ENCODE assay signal across 8 cellular contexts in genomic region chr6:143451531-143451930, GRCh38. TPM values are rescaled to one million over a fixed set of nuclear protein-coding genes. Genes with fewer than 3 reads are reported as not detected.
DNase-seq lines count a peak whose midpoint lies in the region; ATAC-seq and TF ChIP-seq lines count a peak whose summit lies in the region.

No MANE protein-coding gene starts in this region.

- H3K27ac ChIP-seq in SJSA1 (no peak overlapping the region), skeletal muscle tissue (ENCODE audit: low read depth, low read length) (peak overlapping the region; percentile 83)

- H3K36me3 ChIP-seq in HAP-1 (replicated peaks) (peaks cover 3% of the 10 kb centered on the region), SJSA1 (no peaks in the 10 kb centered on the region), skeletal muscle tissue (ENCODE audit: control insufficient read depth in 3 of 3, insufficient read depth in 3 of 3, low read length in 3 of 3) (peaks cover 0 to 3% (median 0%) of the 10 kb centered on the region in 3 donors)

- DNase-seq in HAP-1 (ENCODE audit: low spot score in 2 of 2) (no peak), SJSA1 (ENCODE audit: low read depth in 1 of 2, low spot score in 2 of 2) (no peak), fibroblast of mammary gland (ENCODE audit: low read depth) (peak; percentile 30), retina (no peak), medulla oblongata (ENCODE audit: extremely low spot score) (no peak)

- ATAC-seq in GM18870 (IDR thresholded peaks at IDR 0.05; ENCODE audit: unreplicated experiment), result no peak
- no peak for ATAC-seq in GM21367 (IDR thresholded peaks at IDR 0.05; ENCODE audit: unreplicated experiment)

- in situ Hi-C loops in HAP-1 (cut with MboI; ENCODE audit: low sequenced_read_pairs), result no loop called here

- H3K4me1 ChIP-seq in HAP-1, result peaks cover 2% of the 10 kb centered on the region
- H3K4me1 ChIP-seq in SJSA1 (replicated peaks), result peaks cover 5% of the 10 kb centered on the region; the same call in 1 of the 2 replicates
- peaks cover 18 to 25% (median 22%) of the 10 kb centered on the region in 3 donors for H3K4me1 ChIP-seq in skeletal muscle tissue (ENCODE audit: control insufficient read depth in 3 of 3, insufficient read depth in 3 of 3, low read length in 3 of 3)

- peak overlapping the region; percentile 89 to 97 (median 90) for H3K9ac ChIP-seq in skeletal muscle tissue (ENCODE audit: low read depth in 1 of 3, low read length in 3 of 3)

- H3K4me3 ChIP-seq in HAP-1 (peak overlapping the region; percentile 75), SJSA1 (peak overlapping the region; percentile 60), fibroblast of mammary gland (ENCODE audit: control insufficient read depth, low read depth, low read length) (peak overlapping the region; percentile 91), skeletal muscle tissue (ENCODE audit: low read length in 3 of 3) (peak overlapping the region; percentile 97 to 100 (median 99))

- H3K27me3 ChIP-seq in HAP-1 (ENCODE audit: low read depth) (no peaks in the 10 kb centered on the region), SJSA1 (replicated peaks) (no peaks in the 10 kb centered on the region), skeletal muscle tissue (ENCODE audit: control insufficient read depth in 3 of 3, insufficient read depth in 3 of 3, low read length in 3 of 3) (no peaks in the 10 kb centered on the region)

- TF ChIP-seq CTCF in fibroblast of mammary gland (conservative IDR thresholded peaks at IDR 0.05; ENCODE audit: control insufficient read depth, insufficient read depth, low read depth, low read length), result no peak

- H3K9me3 ChIP-seq in HAP-1 (no peaks in the 10 kb centered on the region), SJSA1 (replicated peaks) (no peaks in the 10 kb centered on the region), skeletal muscle tissue (ENCODE audit: control insufficient read depth in 3 of 3, low read length in 3 of 3) (no peaks in the 10 kb centered on the region)

RNA-seq across cellular contexts. Expression of gene PEX3, which starts 0.9 kb away (rescaled TPM):
- total RNA-seq in SJSA1 (2014; rRNA removed; shearing (Covaris generic)), result 19.7 and 38.5 TPM in 2 replicates
- total RNA-seq in skeletal muscle tissue, result 15.7 TPM

RNA-seq across cellular contexts. Expression of gene ADAT2, which starts 1.0 kb away (rescaled TPM):
- total RNA-seq in SJSA1 (2014; rRNA removed; shearing (Covaris generic)), result 3.1 and 5.5 TPM in 2 replicates
- 5.7 TPM for total RNA-seq in skeletal muscle tissue

RNA-seq across cellular contexts. Expression of gene FUCA2, which starts 60.0 kb away (rescaled TPM):
- total RNA-seq in SJSA1 (2014; rRNA removed; shearing (Covaris generic)), result 39.2 and 52.5 TPM in 2 replicates
- 19.3 TPM for total RNA-seq in skeletal muscle tissue
